In genomic region chr17:28760987-28761562, GRCh38 we compare ENCODE assay signal across 1 cellular context.
A peak's percentile ranks its signal among the peaks of the same experiment; 100 is the strongest.
TF ChIP-seq lines count a peak whose summit lies in the region.

No MANE protein-coding gene starts in this region.

TF ChIP-seq in H1, 55 proteins besides CTCF, POLR2A, EP300 and RAD21:
- TF ChIP-seq MAX (IDR thresholded peaks at IDR 0.05) (0 out of 2 replicates have a peak, but pooled peaks have one; percentile 26), TAF7 (optimal IDR thresholded peaks at IDR 0.05; ENCODE audit: borderline replicate concordance, low read depth, low read length) (peak; percentile 33), SIN3A (conservative IDR thresholded peaks at IDR 0.05 in 1 of 2, IDR thresholded peaks at IDR 0.05 in 1 of 2; ENCODE audit: low read depth in 1 of 2, low read length in 2 of 2) (peak in 1 of 2 experiments; percentile 64; a peak in 1 of 4 replicates), CBX8 (IDR thresholded peaks at IDR 0.05; ENCODE audit: borderline replicate concordance, low read depth, low read length) (no peak), CTBP2 (IDR thresholded peaks at IDR 0.05; ENCODE audit: borderline replicate concordance, insufficient read depth, insufficient read length, low read length) (peak; percentile 67), ATF3 (IDR thresholded peaks at IDR 0.05; ENCODE audit: insufficient read depth, low read depth, low read length) (no peak), CHD7 (IDR thresholded peaks at IDR 0.05; ENCODE audit: insufficient replicate concordance, low read length) (peak; percentile 45), NANOG (IDR thresholded peaks at IDR 0.05; ENCODE audit: insufficient read depth, low read depth, low read length, poor library complexity, severe bottlenecking) (peak; percentile 88), SIX5 (IDR thresholded peaks at IDR 0.05; ENCODE audit: low read depth, low read length) (no peak), SP1 (IDR thresholded peaks at IDR 0.05; ENCODE audit: low read depth, low read length) (peak; percentile 40; the same call in 1 of the 2 replicates), POU5F1 (IDR thresholded peaks at IDR 0.05; ENCODE audit: low read depth, low read length) (no peak), YY1 (IDR thresholded peaks at IDR 0.05; ENCODE audit: low read depth, low read length) (0 out of 2 replicates have a peak, but pooled peaks have one; percentile 9), EGR1 (IDR thresholded peaks at IDR 0.05; ENCODE audit: borderline replicate concordance, low read depth, low read length) (peak; percentile 85), CHD1 (IDR thresholded peaks at IDR 0.05; ENCODE audit: low read depth, low read length) (no peak)
